1 cellular context compared by ENCODE assay signal in genomic region chr3:69081583-69082262, GRCh38.
A peak's percentile ranks its signal among the peaks of the same experiment; 100 is the strongest.
TF ChIP-seq lines count a peak whose summit lies in the region.

No MANE protein-coding gene starts in this region.

TF ChIP-seq in HepG2, 621 proteins besides CTCF, POLR2A, EP300 and RAD21:
- TF ChIP-seq ARID3A (IDR thresholded peaks at IDR 0.05; ENCODE audit: low read depth, low read length) (peak; percentile 38; the same call in 1 of the 2 replicates), ZNF629 (CRISPR knock-in tag; conservative IDR thresholded peaks at IDR 0.05) (peak; percentile 84), FOSL2 (CRISPR knock-in tag; IDR thresholded peaks at IDR 0.05) (peak; percentile 30; the same call in 1 of the 2 replicates), ZMYM3 (CRISPR knock-in tag; IDR thresholded peaks at IDR 0.05) (0 out of 2 replicates have a peak, but pooled peaks have one; percentile 29), HMG20A (CRISPR knock-in tag; IDR thresholded peaks at IDR 0.05; ENCODE audit: borderline replicate concordance) (no peak)
- TF ChIP-seq, protein P1, sequence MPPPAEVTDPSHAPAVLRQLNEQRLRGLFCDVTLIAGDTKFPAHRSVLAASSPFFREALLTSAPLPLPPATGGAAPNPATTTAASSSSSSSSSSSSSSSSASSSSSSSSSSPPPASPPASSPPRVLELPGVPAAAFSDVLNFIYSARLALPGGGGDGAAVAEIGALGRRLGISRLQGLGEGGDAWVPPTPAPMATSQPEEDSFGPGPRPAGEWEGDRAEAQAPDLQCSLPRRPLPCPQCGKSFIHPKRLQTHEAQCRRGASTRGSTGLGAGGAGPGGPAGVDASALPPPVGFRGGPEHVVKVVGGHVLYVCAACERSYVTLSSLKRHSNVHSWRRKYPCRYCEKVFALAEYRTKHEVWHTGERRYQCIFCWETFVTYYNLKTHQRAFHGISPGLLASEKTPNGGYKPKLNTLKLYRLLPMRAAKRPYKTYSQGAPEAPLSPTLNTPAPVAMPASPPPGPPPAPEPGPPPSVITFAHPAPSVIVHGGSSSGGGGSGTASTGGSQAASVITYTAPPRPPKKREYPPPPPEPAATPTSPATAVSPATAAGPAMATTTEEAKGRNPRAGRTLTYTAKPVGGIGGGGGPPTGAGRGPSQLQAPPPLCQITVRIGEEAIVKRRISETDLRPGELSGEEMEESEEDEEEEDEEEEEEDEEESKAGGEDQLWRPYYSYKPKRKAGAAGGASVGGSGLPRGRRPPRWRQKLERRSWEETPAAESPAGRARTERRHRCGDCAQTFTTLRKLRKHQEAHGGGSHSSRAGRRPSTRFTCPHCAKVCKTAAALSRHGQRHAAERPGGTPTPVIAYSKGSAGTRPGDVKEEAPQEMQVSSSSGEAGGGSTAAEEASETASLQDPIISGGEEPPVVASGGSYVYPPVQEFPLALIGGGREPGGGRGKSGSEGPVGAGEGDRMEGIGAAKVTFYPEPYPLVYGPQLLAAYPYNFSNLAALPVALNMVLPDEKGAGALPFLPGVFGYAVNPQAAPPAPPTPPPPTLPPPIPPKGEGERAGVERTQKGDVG (CRISPR knock-in tag; IDR thresholded peaks at IDR 0.05; ENCODE audit: borderline replicate concordance), result no peak
